In the genomic region with DNA sequence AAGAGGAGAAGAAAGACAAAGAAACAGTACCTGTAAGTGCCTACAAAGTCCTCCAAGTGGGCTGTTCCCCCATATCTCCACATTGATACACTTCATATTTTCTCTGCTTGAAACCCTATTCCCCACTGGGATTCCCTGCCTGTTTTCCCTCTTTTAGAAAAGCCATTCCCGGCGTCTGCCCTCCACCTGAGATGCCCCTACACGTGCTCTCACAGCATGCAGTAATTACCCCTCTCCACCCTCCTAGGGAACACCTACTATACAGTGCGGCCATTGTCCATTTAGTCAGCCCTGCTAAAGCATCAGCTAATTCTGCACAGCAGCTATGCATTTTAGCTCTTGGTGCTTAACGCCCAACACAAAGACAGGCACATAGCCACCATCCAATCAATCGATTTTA, we compare ENCODE assay signal across 18 cellular contexts.
DNase-seq lines count a peak whose midpoint lies in the region; ATAC-seq and TF ChIP-seq lines count a peak whose summit lies in the region.
"Had no signal": no experiment of that assay in that cellular context is flagged by ENCODE, and none has a peak within 500 bp of the region (broad histone marks: within the 10 kb centered on the region; RNA-seq: fewer than 3 reads in every experiment).

No MANE protein-coding gene starts in this region.

- H3K27me3 Mint-ChIP-seq in GM23338 (ENCODE audit: insufficient read depth, low read depth, poor library complexity): peaks cover 2% of the 10 kb centered on the region
- H3K27me3 Mint-ChIP-seq in stimulated activated naive B cell treated with anti-CD40 and anti-IgM and Interleukin-4, amounts not matched to agents 10 μg/mL and 1 μg/mL and 100 μg/mL, for 72 hours: no peaks in the 10 kb centered on the region
- H3K27me3 Mint-ChIP-seq: T-cell had no signal

- H3K27me3 ChIP-seq in GM23338 (ENCODE audit: insufficient read depth): no peaks in the 10 kb centered on the region
- H3K27me3 ChIP-seq in neural cell (ENCODE audit: insufficient read depth, low read depth, low read length): no peaks in the 10 kb centered on the region
- no peaks in the 10 kb centered on the region for H3K27me3 ChIP-seq in MM.1S (replicated peaks; ENCODE audit: insufficient read depth, low read length)

- H3K4me3 Mint-ChIP-seq in GM23338: no peak overlapping the region
- no peak overlapping the region for H3K4me3 Mint-ChIP-seq in stimulated activated naive B cell treated with anti-CD40 and anti-IgM and Interleukin-4, amounts not matched to agents 10 μg/mL and 1 μg/mL and 100 μg/mL, for 72 hours
- H3K4me3 Mint-ChIP-seq: CD8-positive, alpha-beta T cell; T-cell had no signal

- H3F3A ChIP-seq in GM23338 (replicated peaks; ENCODE audit: low read depth) (no peaks in the 10 kb centered on the region), neural cell (ENCODE audit: insufficient read depth, low read length, poor library complexity, severe bottlenecking) (no peaks in the 10 kb centered on the region), MM.1S (ENCODE audit: insufficient read depth, low read length) (no peaks in the 10 kb centered on the region)

- TF ChIP-seq CTCF in GM23338 (conservative IDR thresholded peaks at IDR 0.05; ENCODE audit: low read depth in 2 of 2): no peak
- TF ChIP-seq CTCF in neural cell (IDR thresholded peaks at IDR 0.05; ENCODE audit: poor library complexity, severe bottlenecking): no peak
- TF ChIP-seq CTCF in MM.1S (IDR thresholded peaks at IDR 0.05; ENCODE audit: low read length): no peak
- no peak for TF ChIP-seq CTCF in coronary artery (IDR thresholded peaks at IDR 0.05)

- H3K4me2 ChIP-seq in GM23338 (no peak overlapping the region), neural cell (ENCODE audit: low read length) (no peak overlapping the region), MM.1S (ENCODE audit: low read depth, low read length) (no peak overlapping the region)

- no peak overlapping the region for H3K9ac ChIP-seq in neural cell (ENCODE audit: low read length)
- no peak overlapping the region for H3K9ac ChIP-seq in MM.1S (ENCODE audit: low read length)

- ATAC-seq in GM23338: peak; percentile 39; the same call in 1 of the 3 replicates
- ATAC-seq in stimulated activated naive B cell treated with anti-CD40 and anti-IgM and Interleukin-4, amounts not matched to agents 10 μg/mL and 1 μg/mL and 100 μg/mL, for 72 hours (replicated peaks): no peak
- ATAC-seq: CD8-positive, alpha-beta T cell; Panc1; T-cell had no signal

- no peak overlapping the region for H3K27ac Mint-ChIP-seq in GM23338
- H3K27ac Mint-ChIP-seq in stimulated activated naive B cell treated with anti-CD40 and anti-IgM and Interleukin-4, amounts not matched to agents 10 μg/mL and 1 μg/mL and 100 μg/mL, for 72 hours: no peak overlapping the region
- H3K27ac Mint-ChIP-seq: CD8-positive, alpha-beta T cell; T-cell had no signal

- H2AFZ ChIP-seq in GM23338 (no peak overlapping the region), neural cell (ENCODE audit: low read depth, low read length) (no peak overlapping the region), MM.1S (ENCODE audit: low read length) (no peak overlapping the region)

- DNase-seq in GM23338 (ENCODE audit: low spot score) (no peak), NCI-H146 treated with DMSO at 0.1 percent for 48 hours (lab: John Stamatoyannopoulos, UW; ENCODE audit: unreplicated experiment) (peak; percentile 81), NCI-H345 treated with DMSO at 0.1 percent for 48 hours (lab: John Stamatoyannopoulos, UW; ENCODE audit: unreplicated experiment) (peak; percentile 22), MM.1S (no peak), coronary artery (ENCODE audit: low spot score) (no peak)
- DNase-seq in stimulated activated naive B cell treated with anti-CD40 and anti-IgM and Interleukin-4, amounts not matched to agents 10 μg/mL and 1 μg/mL and 100 μg/mL, for 72 hours: no peak
- DNase-seq: AML-193; C1 segment of cervical spinal cord; Calu3; CD8-positive, alpha-beta T cell; NCI-H1092 treated with DMSO at 0.1 percent for 48 hours; NCI-H1694 treated with DMSO at 0.1 percent for 48 hours; NCI-H2171; NCI-H774; NK-92 treated with Interleukin-12 subunit alpha and Interleukin-12 subunit beta, amount 100 ng/mL, for 24 hours; T-cell had no signal

- peaks cover 24% of the 10 kb centered on the region for H3K79me2 ChIP-seq in GM23338 (replicated peaks; ENCODE audit: insufficient read depth)
- no peaks in the 10 kb centered on the region for H3K79me2 ChIP-seq in neural cell (replicated peaks; ENCODE audit: insufficient read depth, low read length)
- peaks cover 84% of the 10 kb centered on the region for H3K79me2 ChIP-seq in MM.1S (ENCODE audit: low read length)

- H3K9me2 ChIP-seq in GM23338 (ENCODE audit: insufficient read depth) (no peaks in the 10 kb centered on the region), neural cell (ENCODE audit: insufficient read depth, low read length) (no peaks in the 10 kb centered on the region), MM.1S (replicated peaks; ENCODE audit: insufficient read depth, low read length) (no peaks in the 10 kb centered on the region)

- H3K4me3 ChIP-seq in GM23338: no peak overlapping the region
- H3K4me3 ChIP-seq in neural cell (ENCODE audit: low read length): no peak overlapping the region
- H3K4me3 ChIP-seq in MM.1S (ENCODE audit: low read length): no peak overlapping the region
- no peak overlapping the region for H3K4me3 ChIP-seq in coronary artery

- H3K4me1 Mint-ChIP-seq in GM23338: peaks cover 12% of the 10 kb centered on the region
- H3K4me1 Mint-ChIP-seq in stimulated activated naive B cell treated with anti-CD40 and anti-IgM and Interleukin-4, amounts not matched to agents 10 μg/mL and 1 μg/mL and 100 μg/mL, for 72 hours: no peaks in the 10 kb centered on the region

- H3K9me3 ChIP-seq in neural cell (ENCODE audit: low read length) (peaks cover 7% of the 10 kb centered on the region), MM.1S (replicated peaks; ENCODE audit: insufficient read depth, low read length) (no peaks in the 10 kb centered on the region)

- TF ChIP-seq EP300 in neural cell (conservative IDR thresholded peaks at IDR 0.05; ENCODE audit: poor library complexity, severe bottlenecking): no peak

- H3K27ac ChIP-seq in GM23338 (ENCODE audit: low read depth): no peak overlapping the region
- no peak overlapping the region for H3K27ac ChIP-seq in neural cell (ENCODE audit: low read length)
- no peak overlapping the region for H3K27ac ChIP-seq in MM.1S (ENCODE audit: low read length)
- H3K27ac ChIP-seq in coronary artery: no peak overlapping the region

- H3K9me3 Mint-ChIP-seq in GM23338: peaks cover 25% of the 10 kb centered on the region
- peaks cover 13 to 19% of the 10 kb centered on the region in 2 donors for H3K9me3 Mint-ChIP-seq in stimulated activated naive B cell treated with anti-CD40 and anti-IgM and Interleukin-4, amounts not matched to agents 10 μg/mL and 1 μg/mL and 100 μg/mL, for 72 hours

- H3K36me3 Mint-ChIP-seq in GM23338 (ENCODE audit: low read depth): peaks cover 28% of the 10 kb centered on the region
- H3K36me3 Mint-ChIP-seq in stimulated activated naive B cell treated with anti-CD40 and anti-IgM and Interleukin-4, amounts not matched to agents 10 μg/mL and 1 μg/mL and 100 μg/mL, for 72 hours: peaks cover 3 to 5% of the 10 kb centered on the region in 2 donors
- H3K36me3 Mint-ChIP-seq: CD8-positive, alpha-beta T cell had no signal

- H4K20me1 ChIP-seq in GM23338 (replicated peaks; ENCODE audit: insufficient read depth): peaks cover 7% of the 10 kb centered on the region; the same call in 1 of the 2 replicates
- H4K20me1 ChIP-seq in neural cell (ENCODE audit: insufficient read depth): no peaks in the 10 kb centered on the region
- H4K20me1 ChIP-seq in MM.1S (ENCODE audit: insufficient read depth, low read length): no peaks in the 10 kb centered on the region

- TF ChIP-seq RAD21 in neural cell (conservative IDR thresholded peaks at IDR 0.05): no peak

- H3K4me1 ChIP-seq in GM23338 (ENCODE audit: insufficient read depth) (peaks cover 9% of the 10 kb centered on the region; the same call in 1 of the 2 replicates), MM.1S (ENCODE audit: low read length) (no peaks in the 10 kb centered on the region)

- H3K36me3 ChIP-seq in GM23338 (ENCODE audit: insufficient read depth) (no peaks in the 10 kb centered on the region), neural cell (ENCODE audit: insufficient read depth, low read length) (no peaks in the 10 kb centered on the region), MM.1S (replicated peaks; ENCODE audit: insufficient read depth, low read length) (no peaks in the 10 kb centered on the region)

TF ChIP-seq in GM23338, 12 proteins besides CTCF, POLR2A, EP300 and RAD21 (continues in another document):
- TF ChIP-seq ZNF114 (CRISPR knock-in tag; IDR thresholded peaks at IDR 0.05): no peak

TF ChIP-seq in neural cell, 6 proteins besides CTCF, POLR2A, EP300 and RAD21 (continues in another document):
- TF ChIP-seq SMC3 (conservative IDR thresholded peaks at IDR 0.05; ENCODE audit: poor library complexity) (no peak), EZH2 (IDR thresholded peaks at IDR 0.05; ENCODE audit: borderline replicate concordance, insufficient read depth, low read length, poor library complexity, severe bottlenecking) (no peak), POLR2AphosphoS5 (IDR thresholded peaks at IDR 0.05) (peak; percentile 39), MXI1 (conservative IDR thresholded peaks at IDR 0.05; ENCODE audit: poor library complexity, severe bottlenecking) (peak; percentile 21)
- TF ChIP-seq, protein P1, sequence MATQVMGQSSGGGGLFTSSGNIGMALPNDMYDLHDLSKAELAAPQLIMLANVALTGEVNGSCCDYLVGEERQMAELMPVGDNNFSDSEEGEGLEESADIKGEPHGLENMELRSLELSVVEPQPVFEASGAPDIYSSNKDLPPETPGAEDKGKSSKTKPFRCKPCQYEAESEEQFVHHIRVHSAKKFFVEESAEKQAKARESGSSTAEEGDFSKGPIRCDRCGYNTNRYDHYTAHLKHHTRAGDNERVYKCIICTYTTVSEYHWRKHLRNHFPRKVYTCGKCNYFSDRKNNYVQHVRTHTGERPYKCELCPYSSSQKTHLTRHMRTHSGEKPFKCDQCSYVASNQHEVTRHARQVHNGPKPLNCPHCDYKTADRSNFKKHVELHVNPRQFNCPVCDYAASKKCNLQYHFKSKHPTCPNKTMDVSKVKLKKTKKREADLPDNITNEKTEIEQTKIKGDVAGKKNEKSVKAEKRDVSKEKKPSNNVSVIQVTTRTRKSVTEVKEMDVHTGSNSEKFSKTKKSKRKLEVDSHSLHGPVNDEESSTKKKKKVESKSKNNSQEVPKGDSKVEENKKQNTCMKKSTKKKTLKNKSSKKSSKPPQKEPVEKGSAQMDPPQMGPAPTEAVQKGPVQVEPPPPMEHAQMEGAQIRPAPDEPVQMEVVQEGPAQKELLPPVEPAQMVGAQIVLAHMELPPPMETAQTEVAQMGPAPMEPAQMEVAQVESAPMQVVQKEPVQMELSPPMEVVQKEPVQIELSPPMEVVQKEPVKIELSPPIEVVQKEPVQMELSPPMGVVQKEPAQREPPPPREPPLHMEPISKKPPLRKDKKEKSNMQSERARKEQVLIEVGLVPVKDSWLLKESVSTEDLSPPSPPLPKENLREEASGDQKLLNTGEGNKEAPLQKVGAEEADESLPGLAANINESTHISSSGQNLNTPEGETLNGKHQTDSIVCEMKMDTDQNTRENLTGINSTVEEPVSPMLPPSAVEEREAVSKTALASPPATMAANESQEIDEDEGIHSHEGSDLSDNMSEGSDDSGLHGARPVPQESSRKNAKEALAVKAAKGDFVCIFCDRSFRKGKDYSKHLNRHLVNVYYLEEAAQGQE (IDR thresholded peaks at IDR 0.05; ENCODE audit: borderline replicate concordance): peak; percentile 80

Comparison
In these comparisons a context has a peak if more than half of its experiments do, and no peak if none do; other contexts are left out.
1. DNase-seq: peak in NCI-H146 treated with DMSO at 0.1 percent for 48 hours (single experiment) and NCI-H345 treated with DMSO at 0.1 percent for 48 hours (single experiment); none in GM23338 (single experiment), MM.1S (single experiment), stimulated activated naive B cell treated with anti-CD40 and anti-IgM and Interleukin-4, amounts not matched to agents 10 μg/mL and 1 μg/mL and 100 μg/mL, for 72 hours (single experiment) and coronary artery (single experiment).